27 cellular contexts compared by ENCODE assay signal in genomic region chr20:54146672-54147071, GRCh38. TPM values are rescaled to one million over a fixed set of nuclear protein-coding genes. Genes with fewer than 3 reads are reported as not detected.
DNase-seq lines count a peak whose midpoint lies in the region; ATAC-seq, FAIRE-seq and TF ChIP-seq lines count a peak whose summit lies in the region.
"Had no signal": no experiment of that assay in that cellular context is flagged by ENCODE, and none has a peak within 500 bp of the region (broad histone marks: within the 10 kb centered on the region; RNA-seq: fewer than 3 reads in every experiment).

No MANE protein-coding gene starts in this region.

- RAD21 ChIA-PET in GM12878 (lab: Charles Lee; ENCODE audit: unreplicated experiment) = no interaction called here

- H3K9me3 ChIP-seq in HepG2 (ENCODE audit: low read length) (peaks cover 4% of the 10 kb centered on the region; the same call in 1 of the 2 replicates), right lobe of liver (no peaks in the 10 kb centered on the region), GM12878 (replicated peaks; ENCODE audit: control insufficient read depth, insufficient read depth, low read length) (no peaks in the 10 kb centered on the region; the same call in 2 of the 3 replicates)
- H3K9me3 ChIP-seq: BE2C had no signal

- in situ Hi-C loops in HepG2 (cut with HindIII; ENCODE audit: extremely low pct_ligation_motif_present, low pct_unique_long_range_greater_than_20kb) (no loop called here), GM12878 (cut with MboI) (no loop called here)

- TF ChIP-seq POLR2A in HepG2 (IDR thresholded peaks at IDR 0.05; ENCODE audit: insufficient read depth in 1 of 2, low read depth in 2 of 2, low read length in 2 of 2) = no peak
- TF ChIP-seq POLR2A in right lobe of liver (IDR thresholded peaks at IDR 0.05) = no peak
- no peak for TF ChIP-seq POLR2A in GM12878 (IDR thresholded peaks at IDR 0.05; ENCODE audit: low read depth, low read length)

- FAIRE-seq in HepG2 (lab: Jason Lieb, UNC) (no peak), GM12878 (lab: Jason Lieb, UNC) (no peak)
- FAIRE-seq: A204.1, D721Med, GM12891, GM18507, H1 had no signal

- no TSS peak for BruUV-seq in HepG2 (replicated peaks; lab: Mats Ljungman, UMichigan)
- BruUV-seq in GM12878 (replicated peaks; lab: Mats Ljungman, UMichigan) = no TSS peak

- H3K4me3 ChIP-seq in HepG2 (replicated peaks in 1 of 3; ENCODE audit: insufficient read depth in 1 of 3, low read depth in 2 of 3, low read length in 3 of 3) (no peak overlapping the region), right lobe of liver (no peak overlapping the region), GM12878 (no peak overlapping the region)
- H3K4me3 ChIP-seq: BLaER1 treated with 17β-estradiol and CSF1 and Interleukin-3, amounts not matched to agents 10 nM and 100 nM had no signal

- H3K27me3 ChIP-seq in HepG2 (ENCODE audit: control insufficient read depth in 1 of 2, insufficient read depth in 2 of 2, low read length in 2 of 2) (no peaks in the 10 kb centered on the region), right lobe of liver (no peaks in the 10 kb centered on the region), GM12878 (replicated peaks in 1 of 2; ENCODE audit: control insufficient read depth in 2 of 2, insufficient read depth in 2 of 2, low read length in 1 of 2) (no peaks in the 10 kb centered on the region)
- H3K27me3 ChIP-seq: BLaER1 treated with 17β-estradiol and CSF1 and Interleukin-3, amounts not matched to agents 10 nM and 100 nM had no signal

- H3K4me1 ChIP-seq in HepG2 (ENCODE audit: insufficient read depth, low read length) (peaks cover 15% of the 10 kb centered on the region), right lobe of liver (peaks cover 0 to 4% (median 0%) of the 10 kb centered on the region in 4 donors), GM12878 (ENCODE audit: control insufficient read depth, insufficient read depth, low read length) (no peaks in the 10 kb centered on the region)
- H3K4me1 ChIP-seq: BE2C; BLaER1 treated with 17β-estradiol and CSF1 and Interleukin-3, amounts not matched to agents 10 nM and 100 nM had no signal

- H3K9me3 Mint-ChIP-seq in nephron progenitor cell = peaks cover under 1% of the 10 kb centered on the region
- H3K9me3 Mint-ChIP-seq: CD14-positive monocyte; CD4-positive, alpha-beta T cell; CD8-positive, alpha-beta memory T cell had no signal

- CTCF ChIA-PET in HepG2 (lab: Yijun Ruan, JAX; ENCODE audit: low intra/inter-chr PET ratio, low total read pairs) = no interaction called here
- CTCF ChIA-PET in GM12878 (lab: Yijun Ruan, JAX) = interaction anchor here (1.0 kb wide), 1 partner anchor 42 kb away, joined by 4 read pairs; no protein-coding TSS in a partner anchor

- no peak for TF ChIP-seq RAD21 in HepG2 (CRISPR knock-in tag; IDR thresholded peaks at IDR 0.05)
- TF ChIP-seq RAD21 in GM12878 (IDR thresholded peaks at IDR 0.05; ENCODE audit: insufficient read depth, low read depth, low read length) = no peak

- H2AFZ ChIP-seq in HepG2 (ENCODE audit: low read length) (no peak overlapping the region), GM12878 (ENCODE audit: control insufficient read depth, low read depth, low read length) (no peak overlapping the region)

- TF ChIP-seq CTCF in HepG2 (CRISPR knock-in tag; IDR thresholded peaks at IDR 0.05) (no peak), right lobe of liver (IDR thresholded peaks at IDR 0.05) (no peak), GM12878 (IDR thresholded peaks at IDR 0.05 in 2 of 3, conservative IDR thresholded peaks at IDR 0.05 in 1 of 3; ENCODE audit: control insufficient read depth in 2 of 3, extremely low read depth in 1 of 3, insufficient read depth in 1 of 3, low read depth in 3 of 3, low read length in 3 of 3) (no peak), nephron progenitor cell (IDR thresholded peaks at IDR 0.05) (no peak)

- SMC1A ChIA-PET in GM12878 (lab: Charles Lee; ENCODE audit: uncharacterized antibody, unreplicated experiment) = no interaction called here

- no peaks in the 10 kb centered on the region for H3K36me3 Mint-ChIP-seq in nephron progenitor cell (ENCODE audit: low read depth)
- H3K36me3 Mint-ChIP-seq: CD14-positive monocyte; CD8-positive, alpha-beta memory T cell had no signal

- H3K36me3 ChIP-seq in HepG2 (replicated peaks in 1 of 2; ENCODE audit: control insufficient read depth in 1 of 2, insufficient read depth in 2 of 2, low read length in 2 of 2) (no peaks in the 10 kb centered on the region), right lobe of liver (no peaks in the 10 kb centered on the region), GM12878 (ENCODE audit: control insufficient read depth in 2 of 2, insufficient read depth in 2 of 2, low read length in 1 of 2) (no peaks in the 10 kb centered on the region)
- H3K36me3 ChIP-seq: BE2C; BLaER1 treated with 17β-estradiol and CSF1 and Interleukin-3, amounts not matched to agents 10 nM and 100 nM had no signal

- TF ChIP-seq EP300 in HepG2 (IDR thresholded peaks at IDR 0.05; ENCODE audit: low read depth in 2 of 2, low read length in 2 of 2) (no peak), HepG2 (CRISPR knock-in tag; IDR thresholded peaks at IDR 0.05; ENCODE audit: borderline replicate concordance) (no peak), GM12878 (IDR thresholded peaks at IDR 0.05; ENCODE audit: borderline replicate concordance in 1 of 2, control insufficient read depth in 1 of 2, low read depth in 2 of 2, low read length in 2 of 2) (no peak)

- H3K4me1 Mint-ChIP-seq in nephron progenitor cell = peaks cover 9% of the 10 kb centered on the region
- H3K4me1 Mint-ChIP-seq: CD14-positive monocyte; CD8-positive, alpha-beta memory T cell had no signal

- DNase-seq in HepG2 (ENCODE audit: low spot score) (no peak), right lobe of liver (no peak), GM12878 (ENCODE audit: low read depth, low spot score) (no peak), nephron progenitor cell (no peak)
- DNase-seq in activated effector memory CD4-positive, alpha-beta T cell treated with anti-CD3 and anti-CD28 coated beads, Interleukin-2, amount 50 U/mL, for 16 hours = no peak
- DNase-seq in stimulated activated CD4-positive, alpha-beta T cell treated with anti-CD3 and anti-CD28 coated beads, Interleukin-4, amount 100 ng/mL, for 1 hour = no peak
- no peak for DNase-seq in activated CD4-positive, alpha-beta T cell treated with anti-CD3 and anti-CD28 coated beads for 4 hours
- DNase-seq: ACHN; AML-193; BE2C; CD4-positive, alpha-beta T cell; CD8-positive, alpha-beta memory T cell; DMS 273 treated with DMSO at 0.1 percent for 48 hours; DMS79; EL; GDM1; H7; HFFc6 had no signal

- intact Hi-C loops in HepG2 (cut with micrococcal nuclease; ENCODE audit: unreplicated experiment) = no loop called here
- intact Hi-C loops in right lobe of liver (cut with DNase I) = no loop called here
- intact Hi-C loops in GM12878 (cut with micrococcal nuclease; ENCODE audit: unreplicated experiment) = no loop called here

- H3K27ac Mint-ChIP-seq in nephron progenitor cell = peak overlapping the region; percentile 67
- H3K27ac Mint-ChIP-seq: CD14-positive monocyte; CD4-positive, alpha-beta T cell; CD8-positive, alpha-beta memory T cell; HFFc6 had no signal

- H3K4me2 ChIP-seq in HepG2 (ENCODE audit: low read depth, low read length) = no peak overlapping the region
- H3K4me2 ChIP-seq in GM12878 (ENCODE audit: control insufficient read depth, insufficient read depth) = no peak overlapping the region
- H3K4me2 ChIP-seq: BLaER1 treated with 17β-estradiol and CSF1 and Interleukin-3, amounts not matched to agents 10 nM and 100 nM had no signal

- 92% methylated on average over 1 of the region's 1 CpG for WGBS in HepG2 (ENCODE audit: low lambda C conversion rate)
- WGBS in right lobe of liver (ENCODE audit: insufficient coverage, low coverage, low lambda C conversion rate, missing lambda C conversion rate) = 50% methylated on average over 1 of the region's 1 CpG
- 52% methylated on average over 1 of the region's 1 CpG for WGBS in GM12878 (ENCODE audit: insufficient coverage, insufficient replicate concordance, low lambda C conversion rate, missing lambda C conversion rate)

- H3K79me2 ChIP-seq in HepG2 (ENCODE audit: insufficient read depth, low read length) = no peaks in the 10 kb centered on the region
- H3K79me2 ChIP-seq in GM12878 (ENCODE audit: control insufficient read depth, insufficient read depth, low read length) = no peaks in the 10 kb centered on the region

- POLR2A ChIA-PET in HepG2 (lab: Yijun Ruan, JAX) = interaction anchor here (0.6 to 1.3 kb wide), 2 partner anchors 13 to 29 kb away, joined by 3 to 4 read pairs; no protein-coding TSS in a partner anchor
- POLR2A ChIA-PET in GM12878 (lab: Charles Lee) = no interaction called here

- H3K27ac ChIP-seq in HepG2 (ENCODE audit: extremely low read length, insufficient read depth, low read length) (no peak overlapping the region), right lobe of liver (no peak overlapping the region), GM12878 (ENCODE audit: control insufficient read depth, insufficient read depth) (no peak overlapping the region)
- H3K27ac ChIP-seq: 22Rv1; BLaER1 treated with 17β-estradiol and CSF1 and Interleukin-3, amounts not matched to agents 10 nM and 100 nM had no signal

- H3K27me3 Mint-ChIP-seq in nephron progenitor cell (ENCODE audit: low read depth, poor library complexity) = peaks cover 3% of the 10 kb centered on the region

- H4K20me1 ChIP-seq in HepG2 (ENCODE audit: insufficient read depth, low read length) (no peaks in the 10 kb centered on the region), GM12878 (ENCODE audit: control insufficient read depth, insufficient read depth) (no peaks in the 10 kb centered on the region)
- H4K20me1 ChIP-seq: BLaER1 treated with 17β-estradiol and CSF1 and Interleukin-3, amounts not matched to agents 10 nM and 100 nM had no signal

- ATAC-seq in HepG2 (no peak), right lobe of liver (no peak), GM12878 (no peak), GM21360 (IDR thresholded peaks at IDR 0.05; ENCODE audit: unreplicated experiment) (no peak)

- no peak overlapping the region for H3K4me3 Mint-ChIP-seq in nephron progenitor cell
- H3K4me3 Mint-ChIP-seq: CD14-positive monocyte; CD4-positive, alpha-beta T cell; CD8-positive, alpha-beta memory T cell; HFFc6 had no signal

- H3K9ac ChIP-seq in HepG2 (ENCODE audit: insufficient read depth, low read depth, low read length) (no peak overlapping the region), GM12878 (ENCODE audit: control insufficient read depth, insufficient read depth, low read length) (no peak overlapping the region)
- H3K9ac ChIP-seq: BLaER1 treated with 17β-estradiol and CSF1 and Interleukin-3, amounts not matched to agents 10 nM and 100 nM had no signal

RNA-seq across cellular contexts. Expression of gene CYP24A1, which starts 27.1 kb away (rescaled TPM):
- total RNA-seq in HepG2 (2016; rRNA removed; fragmentation: Illumina TruSeq; extraction: Trizol) (6.9 and 9.4 TPM in 2 replicates), right lobe of liver (not detected), GM12878 (2014; rRNA removed) (not detected in 2 replicates), GM12878 (2014; rRNA removed; fragmentation: Illumina TruSeq; extraction: Trizol) (not detected in 2 replicates), GM12878 (2021) (0.69 TPM in 1 of 2 replicates, not detected in the other)
- 67.3 and 73.1 TPM in 2 replicates for total RNA-seq in HepG2 (2016; cell fraction: cytosol; rRNA removed; fragmentation: Illumina TruSeq; extraction: Trizol; ENCODE audit: low read depth)
- total RNA-seq in HepG2 (2016; cell fraction: insoluble cytoplasmic fraction; rRNA removed; fragmentation: Illumina TruSeq; extraction: Trizol) = 6.1 and 9.5 TPM in 2 replicates
- 33.5 and 36.3 TPM in 2 replicates for total RNA-seq in HepG2 (2016; cell fraction: membrane; rRNA removed; fragmentation: Illumina TruSeq; extraction: Trizol)
- 7.8 and 8.5 TPM in 2 replicates for total RNA-seq in HepG2 (2016; cell fraction: nucleus; rRNA removed; fragmentation: Illumina TruSeq; extraction: Trizol)
- polyA plus RNA-seq in HepG2 (2011; rRNA removed) (23.7 and 32.7 TPM in 2 replicates), GM12878 (2011; rRNA removed) (not detected in 2 replicates), GM12878 (2014; fragmentation: Illumina TruSeq; extraction: Trizol) (not detected in 2 replicates), GM12878 (2014; fragmentation: Nextera tagmentation; extraction: Ambion mirVana) (not detected), GM12878 (2014; rRNA removed) (not detected in 2 replicates), GM12878 (2016; fragmentation: Nextera tagmentation; extraction: Ambion mirVana) (not detected)
- polyA plus RNA-seq in HepG2 (2011; cell fraction: cytosol; rRNA removed) = 15.3 and 17.1 TPM in 2 replicates
- 38.3 and 55.7 TPM in 2 replicates for polyA plus RNA-seq in HepG2 (2011; cell fraction: nucleus; rRNA removed)
- polyA plus RNA-seq in HepG2 (2012) = 1.8 and 6.1 TPM in 2 replicates
- polyA plus RNA-seq in HepG2 (2016; cell fraction: cytosol; fragmentation: Illumina TruSeq; extraction: Trizol; ENCODE audit: low read depth) = 0.28 and 0.52 TPM in 2 replicates
- 2.7 and 3.9 TPM in 2 replicates for polyA plus RNA-seq in HepG2 (2016; cell fraction: insoluble cytoplasmic fraction; fragmentation: Illumina TruSeq; extraction: Trizol; ENCODE audit: low read depth)
- polyA plus RNA-seq in HepG2 (2016; cell fraction: membrane; fragmentation: Illumina TruSeq; extraction: Trizol; ENCODE audit: low read depth) = 0.63 and 1.2 TPM in 2 replicates
- 13.8 and 14.1 TPM in 2 replicates for polyA plus RNA-seq in HepG2 (2016; cell fraction: nucleus; fragmentation: Illumina TruSeq; extraction: Trizol; ENCODE audit: insufficient read depth, low read depth)
- polyA minus RNA-seq in HepG2 (2011; rRNA and poly(A)+ RNA removed; ENCODE audit: low replicate concordance) = 40.3 TPM in 1 of 2 replicates, not detected in the other
- 45.4 and 51.8 TPM in 2 replicates for polyA minus RNA-seq in HepG2 (2011; cell fraction: cytosol; rRNA and poly(A)+ RNA removed)
- 44.9 and 49.7 TPM in 2 replicates for polyA minus RNA-seq in HepG2 (2011; cell fraction: nucleus; rRNA and poly(A)+ RNA removed)
- not detected in 2 replicates for total RNA-seq in GM12878 (2013; cell fraction: nucleolus; rRNA removed)
- not detected for polyA plus RNA-seq in GM12878 (2011; ENCODE audit: low read depth)
- not detected in 2 replicates for polyA plus RNA-seq in GM12878 (2011; cell fraction: cytosol; rRNA removed)
- not detected in 2 replicates for polyA plus RNA-seq in GM12878 (2011; cell fraction: nucleus; rRNA removed)
- polyA plus RNA-seq in GM12878 (2012) = not detected in 2 replicates
- not detected in 2 replicates for polyA minus RNA-seq in GM12878 (2011; rRNA and poly(A)+ RNA removed)
- not detected in 2 replicates for polyA minus RNA-seq in GM12878 (2011; cell fraction: cytosol; rRNA and poly(A)+ RNA removed)
- not detected in 2 replicates for polyA minus RNA-seq in GM12878 (2011; cell fraction: nucleus; rRNA and poly(A)+ RNA removed)
- total RNA-seq: H1 had no signal
- polyA plus RNA-seq: CD14-positive monocyte, H1 had no signal

Comparison
In these comparisons a context has a peak if more than half of its experiments do, and no peak if none do; other contexts are left out.
1. RNA of gene CYP24A1, which starts 27.1 kb away (total RNA-seq): 6.1 to 73.1 TPM in HepG2; not detected in right lobe of liver and 0.69 TPM in GM12878; every median in the first group is over 4 times any median in the second.